ENCODE assay signal across 24 cellular contexts in genomic region chr1:85317580-85317979, GRCh38.
"Had no signal": no experiment of that assay in that cellular context is flagged by ENCODE, and none has a peak within 500 bp of the region (broad histone marks: within the 10 kb centered on the region; RNA-seq: fewer than 3 reads in every experiment).

No MANE protein-coding gene starts in this region.

- H3K4me1 Mint-ChIP-seq: neural crest cell had no signal

- H3K27me3 Mint-ChIP-seq: progenitor cell of endocrine pancreas; stimulated activated memory B cell treated with anti-CD40 and anti-IgM and Interleukin-4, amounts not matched to agents 10 μg/mL and 1 μg/mL and 100 μg/mL, for 72 hours; type B pancreatic cell had no signal

- ATAC-seq: gastrocnemius medialis; left cardiac atrium; left lung; mucosa of descending colon; natural killer cell treated with Interleukin-12 subunit alpha and Interleukin-12 subunit beta and Interleukin-15 and Interleukin-18, amount 100 ng/mL, for 72 hours; right lobe of liver; stimulated activated memory B cell treated with anti-CD40 and anti-IgM and Interleukin-4, amounts not matched to agents 10 μg/mL and 1 μg/mL and 100 μg/mL, for 72 hours; stimulated activated naive CD8-positive, alpha-beta T cell treated with anti-CD3 and anti-CD28 coated beads, Interleukin-15, Interleukin-2, amounts not matched to agents 100 U/mL and 50 U/mL, for 24 hours had no signal

- H3K27ac ChIP-seq: dorsolateral prefrontal cortex, gastrocnemius medialis, left lung, neutrophil, parathyroid adenoma, right lobe of liver, testis, tibial artery had no signal

- H2AFZ ChIP-seq: parathyroid adenoma had no signal

- H3K4me2 ChIP-seq: smooth muscle cell had no signal

- H3K36me3 Mint-ChIP-seq: naive B cell; natural killer cell treated with Interleukin-12 subunit alpha and Interleukin-12 subunit beta and Interleukin-15 and Interleukin-18, amount 100 ng/mL, for 72 hours had no signal

- DNase-seq: dorsolateral prefrontal cortex; effector CD4-positive, alpha-beta T cell; gastrocnemius medialis; head of caudate nucleus; left cardiac atrium; left lung; mesenchymal stem cell; mucosa of descending colon; naive B cell; right lobe of liver; stimulated activated CD4-positive, alpha-beta T cell treated with anti-CD3 and anti-CD28 coated beads, Interleukin-4, amount 100 ng/mL, for 4 hours; stimulated activated naive CD8-positive, alpha-beta T cell treated with anti-CD3 and anti-CD28 coated beads, Interleukin-15, Interleukin-2, amounts not matched to agents 100 U/mL and 50 U/mL, for 24 hours; substantia nigra; testis; tibial artery had no signal

- H3K4me3 ChIP-seq: dorsolateral prefrontal cortex, gastrocnemius medialis, left lung, mucosa of descending colon, right lobe of liver, smooth muscle cell, testis, tibial artery had no signal

- H3K4me1 ChIP-seq: right lobe of liver, testis had no signal

- H3K9ac ChIP-seq: parathyroid adenoma had no signal

- H3K27ac Mint-ChIP-seq: mesothelial cell of epicardium; naive B cell; natural killer cell treated with Interleukin-12 subunit alpha and Interleukin-12 subunit beta and Interleukin-15 and Interleukin-18, amount 100 ng/mL, for 72 hours; progenitor cell of endocrine pancreas; stimulated activated memory B cell treated with anti-CD40 and anti-IgM and Interleukin-4, amounts not matched to agents 10 μg/mL and 1 μg/mL and 100 μg/mL, for 72 hours had no signal

- H3K4me3 Mint-ChIP-seq: mesothelial cell of epicardium; naive B cell; natural killer cell treated with Interleukin-12 subunit alpha and Interleukin-12 subunit beta and Interleukin-15 and Interleukin-18, amount 100 ng/mL, for 72 hours; neural crest cell; stimulated activated memory B cell treated with anti-CD40 and anti-IgM and Interleukin-4, amounts not matched to agents 10 μg/mL and 1 μg/mL and 100 μg/mL, for 72 hours; type B pancreatic cell had no signal

- H3K9me3 ChIP-seq: gastrocnemius medialis, left lung, mucosa of descending colon, neutrophil, right lobe of liver, testis, tibial artery had no signal

- H3K36me3 ChIP-seq: gastrocnemius medialis, left lung, neutrophil had no signal

- H3K9me3 Mint-ChIP-seq: naive B cell; natural killer cell treated with Interleukin-12 subunit alpha and Interleukin-12 subunit beta and Interleukin-15 and Interleukin-18, amount 100 ng/mL, for 72 hours; neural crest cell; stimulated activated memory B cell treated with anti-CD40 and anti-IgM and Interleukin-4, amounts not matched to agents 10 μg/mL and 1 μg/mL and 100 μg/mL, for 72 hours; type B pancreatic cell had no signal

- H3K79me2 ChIP-seq: parathyroid adenoma had no signal

- H3K27me3 ChIP-seq: dorsolateral prefrontal cortex, gastrocnemius medialis, left lung, neutrophil, right lobe of liver, testis, tibial artery had no signal
